Comparison of ENCODE assay signal across 8 cellular contexts in genomic region chr4:3293410-3294391, GRCh38. TPM values are rescaled to one million over a fixed set of nuclear protein-coding genes. Genes with fewer than 3 reads are reported as not detected.
DNase-seq lines count a peak whose midpoint lies in the region; ATAC-seq and TF ChIP-seq lines count a peak whose summit lies in the region.

No MANE protein-coding gene starts in this region.

- peak overlapping the region; percentile 99 for H3K18ac ChIP-seq in neuronal stem cell (ENCODE audit: low read length)

- H4K91ac ChIP-seq in neuronal stem cell (ENCODE audit: low read depth, low read length, poor library complexity): peak overlapping the region; percentile 98

- H3K27ac ChIP-seq in SK-N-MC: no peak overlapping the region
- peak overlapping the region; percentile 91 for H3K27ac ChIP-seq in neuronal stem cell (replicated peaks; ENCODE audit: low read length)

- peak overlapping the region; percentile 1 for H3K23ac ChIP-seq in neuronal stem cell (ENCODE audit: low read depth, low read length, poor library complexity)

- ATAC-seq in HG03521 (IDR thresholded peaks at IDR 0.05; ENCODE audit: unreplicated experiment): no peak

- DNase-seq in GM12865 (ENCODE audit: low read depth) (no peak), SK-N-MC (ENCODE audit: low read depth, low spot score) (no peak), epithelial cell of esophagus (ENCODE audit: low read depth) (no peak), neuronal stem cell (ENCODE audit: low spot score) (no peak), NCI-H146 (lab: John Stamatoyannopoulos, UW) (no peak), NCI-H510A treated with DMSO at 0.1 percent for 48 hours (lab: John Stamatoyannopoulos, UW) (no peak), HT-29 (ENCODE audit: low spot score) (no peak)

- H3K14ac ChIP-seq in neuronal stem cell (ENCODE audit: low read length): peak overlapping the region; percentile 95

- no peak overlapping the region for H2BK12ac ChIP-seq in neuronal stem cell (ENCODE audit: low read length)

- H2BK5ac ChIP-seq in neuronal stem cell (ENCODE audit: low read length): peak overlapping the region; percentile 84

- peaks cover 16% of the 10 kb centered on the region for H3K79me1 ChIP-seq in neuronal stem cell (ENCODE audit: low read depth, low read length)

- H3K36me3 ChIP-seq in SK-N-MC (ENCODE audit: insufficient read depth, low read length) (no peaks in the 10 kb centered on the region), neuronal stem cell (replicated peaks in 1 of 2; ENCODE audit: control insufficient read depth in 2 of 2, insufficient read depth in 2 of 2, low read length in 2 of 2) (peaks cover 0 to 3% of the 10 kb centered on the region in 2 donors)

- H2BK15ac ChIP-seq in neuronal stem cell (ENCODE audit: low read length): peak overlapping the region; percentile 92

- H2AK5ac ChIP-seq in neuronal stem cell (ENCODE audit: low read depth, low read length): peak overlapping the region; percentile 100

- H3K4ac ChIP-seq in neuronal stem cell (ENCODE audit: low read length): peak overlapping the region; percentile 90

- peak overlapping the region; percentile 66 for H4K8ac ChIP-seq in neuronal stem cell (ENCODE audit: low read depth, low read length)

- H3K4me2 ChIP-seq in neuronal stem cell (ENCODE audit: insufficient read depth, low read length, poor library complexity, severe bottlenecking): peak overlapping the region; percentile 88

- H3K4me1 ChIP-seq in neuronal stem cell (ENCODE audit: control insufficient read depth in 2 of 2, insufficient read depth in 1 of 2, low read depth in 1 of 2, low read length in 2 of 2): peaks cover 17 to 25% of the 10 kb centered on the region in 2 donors

- peak overlapping the region; percentile 98 for H2BK120ac ChIP-seq in neuronal stem cell (ENCODE audit: low read depth, low read length)

- TF ChIP-seq CTCF in GM12865 (IDR thresholded peaks at IDR 0.05; ENCODE audit: insufficient read depth, low read depth, low read length, missing control alignments) (no peak), epithelial cell of esophagus (IDR thresholded peaks at IDR 0.05; ENCODE audit: insufficient read depth, low read depth, low read length, missing control alignments) (no peak)

- WGBS in neuronal stem cell (ENCODE audit: extremely low coverage in 2 of 2, insufficient read length in 2 of 2, insufficient replicate concordance in 1 of 2), 2 donors: no CpG with 5 or more reads among the region's 42 CpGs

- H3K4me3 ChIP-seq in GM12865 (ENCODE audit: low read depth, low read length) (peak overlapping the region; percentile 15; the same call in 1 of the 2 replicates), SK-N-MC (peak overlapping the region; percentile 97), epithelial cell of esophagus (ENCODE audit: low read length) (peak overlapping the region; percentile 38), neuronal stem cell (ENCODE audit: low read length in 2 of 2) (peak overlapping the region; percentile 87 to 96)

- H3K9ac ChIP-seq in SK-N-MC (ENCODE audit: insufficient read length): peak overlapping the region; percentile 89
- peak overlapping the region; percentile 94 for H3K9ac ChIP-seq in neuronal stem cell (ENCODE audit: low read depth, low read length, poor library complexity)

- H3K9me3 ChIP-seq in SK-N-MC (ENCODE audit: low read depth, low read length) (no peaks in the 10 kb centered on the region), neuronal stem cell (replicated peaks in 1 of 2; ENCODE audit: control insufficient read depth in 2 of 2, insufficient read depth in 1 of 2, low read depth in 1 of 2, low read length in 2 of 2) (peaks cover 0 to 27% of the 10 kb centered on the region in 2 donors)

- peaks cover 0 to 5% (median 0%) of the 10 kb centered on the region in 3 experiments for H3K27me3 ChIP-seq in neuronal stem cell (ENCODE audit: control insufficient read depth in 3 of 3, insufficient read depth in 3 of 3, low read depth in 1 of 3, low read length in 3 of 3)

- peak overlapping the region; percentile 78 for H2AFZ ChIP-seq in neuronal stem cell (ENCODE audit: low read length)

RNA-seq across cellular contexts. Expression of gene RGS12, which starts 0.9 kb away (rescaled TPM):
- 26.5 TPM for polyA plus RNA-seq in neuronal stem cell (2013, experiment 1 of 2)
- 27.6 TPM for polyA plus RNA-seq in neuronal stem cell (2013, experiment 2 of 2)
- total RNA-seq in HT-29 (2014; rRNA removed; shearing (Covaris generic)): 7.1 and 7.6 TPM in 2 replicates

RNA-seq across cellular contexts. Expression of gene MSANTD1, which starts 44.7 kb away (rescaled TPM):
- 0.13 TPM for polyA plus RNA-seq in neuronal stem cell (2013, experiment 1 of 2)
- polyA plus RNA-seq in neuronal stem cell (2013, experiment 2 of 2): 0.12 TPM
- 0.41 and 0.44 TPM in 2 replicates for total RNA-seq in HT-29 (2014; rRNA removed; shearing (Covaris generic))

Comparison
In these comparisons a context has a peak if more than half of its experiments do, and no peak if none do; other contexts are left out.
1. H3K4me3 ChIP-seq: peak in every context shown above with its lines; median percentile 97 in SK-N-MC; 92 in neuronal stem cell; 38 in epithelial cell of esophagus; 15 in GM12865.